Comparison of ENCODE assay signal across 8 cellular contexts in genomic region chr15:96326551-96327154, GRCh38. TPM values are rescaled to one million over a fixed set of nuclear protein-coding genes. Genes with fewer than 3 reads are reported as not detected.
DNase-seq lines count a peak whose midpoint lies in the region; ATAC-seq, FAIRE-seq and TF ChIP-seq lines count a peak whose summit lies in the region.

No MANE protein-coding gene starts in this region.

- H3K36me3 Mint-ChIP-seq in activated T-helper 1 cell treated with anti-CD3 and anti-CD28 coated beads, Interleukin-12 subunit alpha, Interleukin-12 subunit beta, Interleukin-2, Interleukin-4 antibody, amounts not matched to agents 30 ng/mL and 10 ng/mL and 1 ng/mL, durations not matched to agents 14 hours and 24 hours and 36 hours (ENCODE audit: low read depth): peaks cover 2% of the 10 kb centered on the region

- H3K4me1 ChIP-seq in A673 (ENCODE audit: insufficient read depth, low read length, poor library complexity, severe bottlenecking) (peaks cover 48% of the 10 kb centered on the region), HUES48 (ENCODE audit: control insufficient read depth, insufficient read depth, low read length) (peaks cover 55% of the 10 kb centered on the region), iPS-20b (ENCODE audit: insufficient read depth, low read length) (peaks cover 22% of the 10 kb centered on the region; the same call in 1 of the 2 replicates), thoracic aorta (ENCODE audit: control insufficient read depth in 1 of 2, low read depth in 2 of 2) (peaks cover 0 to 42% of the 10 kb centered on the region in 2 donors)

- TF ChIP-seq CTCF in A673 (conservative IDR thresholded peaks at IDR 0.05; ENCODE audit: low read depth, low read length) (no peak), thoracic aorta (IDR thresholded peaks at IDR 0.05) (no peak), D721Med (IDR thresholded peaks at IDR 0.05; ENCODE audit: insufficient read depth, missing control alignments) (no peak)

- H3K27me3 ChIP-seq in A673 (replicated peaks; ENCODE audit: insufficient read depth, low read depth, low read length, poor library complexity) (no peaks in the 10 kb centered on the region), HUES48 (ENCODE audit: control insufficient read depth, insufficient read depth, low read length) (peaks cover 95% of the 10 kb centered on the region), iPS-20b (ENCODE audit: insufficient read depth, low read length) (peaks cover 95% of the 10 kb centered on the region), thoracic aorta (replicated peaks; ENCODE audit: insufficient read depth) (peaks cover 3% of the 10 kb centered on the region)

- no peak for ATAC-seq in thoracic aorta (ENCODE audit: insufficient number of reproducible peaks, low FRiP score, low read depth)
- ATAC-seq in HG03159 (IDR thresholded peaks at IDR 0.05; ENCODE audit: unreplicated experiment): no peak
- ATAC-seq in HG03469 (IDR thresholded peaks at IDR 0.05; ENCODE audit: unreplicated experiment): no peak

- CTCF ChIA-PET in A673 (lab: Charles Lee): interaction anchor here (0.6 to 1.7 kb wide), 21 partner anchors 9 to 919 kb away, joined by 3 to 16 read pairs (median 4); no protein-coding TSS in a partner anchor

- peak overlapping the region; percentile 88 for H3K27ac ChIP-seq in A673 (ENCODE audit: low read depth, low read length, poor library complexity, severe bottlenecking)
- H3K27ac ChIP-seq in HUES48 (ENCODE audit: low read depth, low read length): no peak overlapping the region
- H3K27ac ChIP-seq in iPS-20b (ENCODE audit: low read length): no peak overlapping the region
- peak overlapping the region; percentile 65 to 78 for H3K27ac ChIP-seq in thoracic aorta

- H3K9ac ChIP-seq in HUES48 (ENCODE audit: low read depth, low read length) (no peak overlapping the region; the same call in 1 of the 2 replicates), iPS-20b (ENCODE audit: low read depth, low read length) (no peak overlapping the region)

- BruUV-seq in A673 (replicated peaks; lab: Mats Ljungman, UMichigan): TSS peak; percentile 56

- intact Hi-C loops in A673 (cut with micrococcal nuclease; ENCODE audit: unreplicated experiment): loop anchor here (1.0 to 10.0 kb wide), 7 partner anchors 272 to 1426 kb away; no protein-coding TSS in a partner anchor
- intact Hi-C loops in activated T-helper 1 cell treated with anti-CD3 and anti-CD28 coated beads, Interleukin-12 subunit alpha, Interleukin-12 subunit beta, Interleukin-2, Interleukin-4 antibody, amounts not matched to agents 30 ng/mL and 10 ng/mL and 1 ng/mL, durations not matched to agents 14 hours and 24 hours and 36 hours (cut with micrococcal nuclease): loop anchor here (2.0 to 10.0 kb wide), 6 partner anchors 16 to 1418 kb away; no protein-coding TSS in a partner anchor

- no peak overlapping the region for H3K27ac Mint-ChIP-seq in activated T-helper 1 cell treated with anti-CD3 and anti-CD28 coated beads, Interleukin-12 subunit alpha, Interleukin-12 subunit beta, Interleukin-2, Interleukin-4 antibody, amounts not matched to agents 30 ng/mL and 10 ng/mL and 1 ng/mL, durations not matched to agents 14 hours and 24 hours and 36 hours

- H3K36me3 ChIP-seq in A673 (ENCODE audit: insufficient read depth, low read length, poor library complexity, severe bottlenecking): no peaks in the 10 kb centered on the region
- no peaks in the 10 kb centered on the region for H3K36me3 ChIP-seq in HUES48 (ENCODE audit: control insufficient read depth, insufficient read depth, low read length)
- no peaks in the 10 kb centered on the region for H3K36me3 ChIP-seq in iPS-20b (ENCODE audit: insufficient read depth, low read depth, low read length)
- H3K36me3 ChIP-seq in thoracic aorta: no peaks in the 10 kb centered on the region

- H3K4me3 ChIP-seq in A673 (ENCODE audit: low read depth, low read length, poor library complexity, severe bottlenecking) (peak overlapping the region; percentile 77), HUES48 (ENCODE audit: low read depth, low read length) (peak overlapping the region; percentile 51), iPS-20b (ENCODE audit: low read length) (peak overlapping the region; percentile 52), thoracic aorta (peak overlapping the region; percentile 78)

- peaks cover 13% of the 10 kb centered on the region for H3K4me1 Mint-ChIP-seq in activated T-helper 1 cell treated with anti-CD3 and anti-CD28 coated beads, Interleukin-12 subunit alpha, Interleukin-12 subunit beta, Interleukin-2, Interleukin-4 antibody, amounts not matched to agents 30 ng/mL and 10 ng/mL and 1 ng/mL, durations not matched to agents 14 hours and 24 hours and 36 hours (ENCODE audit: low read depth)

- no peaks in the 10 kb centered on the region for H3K9me3 Mint-ChIP-seq in activated T-helper 1 cell treated with anti-CD3 and anti-CD28 coated beads, Interleukin-12 subunit alpha, Interleukin-12 subunit beta, Interleukin-2, Interleukin-4 antibody, amounts not matched to agents 30 ng/mL and 10 ng/mL and 1 ng/mL, durations not matched to agents 14 hours and 24 hours and 36 hours

- no peak for FAIRE-seq in D721Med (lab: Jason Lieb, UNC)

- H3K4me3 Mint-ChIP-seq in activated T-helper 1 cell treated with anti-CD3 and anti-CD28 coated beads, Interleukin-12 subunit alpha, Interleukin-12 subunit beta, Interleukin-2, Interleukin-4 antibody, amounts not matched to agents 30 ng/mL and 10 ng/mL and 1 ng/mL, durations not matched to agents 14 hours and 24 hours and 36 hours: peak overlapping the region; percentile 47

- H3K9me3 ChIP-seq in A673 (ENCODE audit: low read depth, low read length, poor library complexity, severe bottlenecking) (no peaks in the 10 kb centered on the region), HUES48 (ENCODE audit: control insufficient read depth, insufficient read depth, low read length) (no peaks in the 10 kb centered on the region), iPS-20b (ENCODE audit: insufficient read depth, low read depth, low read length) (no peaks in the 10 kb centered on the region; the same call in 1 of the 2 replicates), thoracic aorta (no peaks in the 10 kb centered on the region)

- H3K27me3 Mint-ChIP-seq in activated T-helper 1 cell treated with anti-CD3 and anti-CD28 coated beads, Interleukin-12 subunit alpha, Interleukin-12 subunit beta, Interleukin-2, Interleukin-4 antibody, amounts not matched to agents 30 ng/mL and 10 ng/mL and 1 ng/mL, durations not matched to agents 14 hours and 24 hours and 36 hours (ENCODE audit: insufficient read depth): peaks cover 83% of the 10 kb centered on the region

- POLR2A ChIA-PET in A673 (lab: Charles Lee; ENCODE audit: low non-redundant PET): interaction anchor here (0.6 to 0.7 kb wide), 2 partner anchors 912 to 1067 kb away, joined by 4 to 6 read pairs; no protein-coding TSS in a partner anchor

- DNase-seq in A673 (ENCODE audit: low spot score): peak; percentile 82
- DNase-seq in activated T-helper 1 cell treated with anti-CD3 and anti-CD28 coated beads, Interleukin-12 subunit alpha, Interleukin-12 subunit beta, Interleukin-2, Interleukin-4 antibody, amounts not matched to agents 30 ng/mL and 10 ng/mL and 1 ng/mL, durations not matched to agents 14 hours and 24 hours and 36 hours (ENCODE audit: low spot score): no peak
- DNase-seq in thoracic aorta (ENCODE audit: low spot score): no peak
- no peak for DNase-seq in D721Med (ENCODE audit: insufficient read length, low spot score)

RNA-seq across cellular contexts. Expression of gene NR2F2, which starts 3.8 kb away (rescaled TPM):
- total RNA-seq in A673 (2021) (106 and 138 TPM in 2 replicates), thoracic aorta (10 to 100 TPM; 31.8 to 49.8 TPM)
- not detected in 2 replicates for total RNA-seq in activated T-helper 1 cell treated with anti-CD3 and anti-CD28 coated beads, Interleukin-12 subunit alpha, Interleukin-12 subunit beta, Interleukin-2, Interleukin-4 antibody, amounts not matched to agents 30 ng/mL and 10 ng/mL and 1 ng/mL, durations not matched to agents 14 hours and 24 hours and 36 hours

Comparison
In these comparisons a context has a peak if more than half of its experiments do, and no peak if none do; other contexts are left out.
1. H3K27ac ChIP-seq: peak in A673 (single experiment) and thoracic aorta (2 of 2); none in HUES48 (single experiment) and iPS-20b (single experiment).
2. RNA of gene NR2F2, which starts 3.8 kb away (total RNA-seq): 106 to 138 TPM in A673 and 31.8 to 49.8 TPM in thoracic aorta; not detected in activated T-helper 1 cell treated with anti-CD3 and anti-CD28 coated beads, Interleukin-12 subunit alpha, Interleukin-12 subunit beta, Interleukin-2, Interleukin-4 antibody, amounts not matched to agents 30 ng/mL and 10 ng/mL and 1 ng/mL, durations not matched to agents 14 hours and 24 hours and 36 hours; every median in the first group is over 10 times any median in the second.
3. Peak in every context shown above with its lines, with median percentiles within 50 percentile points of each other: H3K4me3 ChIP-seq.